In genomic region chr17:29074488-29074887, GRCh38 we compare ENCODE assay signal across 19 cellular contexts.
"Had no signal": no experiment of that assay in that cellular context is flagged by ENCODE, and none has a peak within 500 bp of the region (broad histone marks: within the 10 kb centered on the region; RNA-seq: fewer than 3 reads in every experiment).

No MANE protein-coding gene starts in this region.

- ATAC-seq: stimulated activated naive CD8-positive, alpha-beta T cell treated with anti-CD3 and anti-CD28 coated beads, Interleukin-15, Interleukin-2, amounts not matched to agents 100 U/mL and 50 U/mL, for 24 hours had no signal

- H3K9me3 Mint-ChIP-seq: activated T-cell treated with anti-CD3 and anti-CD28 coated beads, Interleukin-2, amount 50 U/mL, for 4 hours; activated T-helper 2 cell treated with anti-CD3 and anti-CD28 coated beads, Interferon-gamma antibody, Interleukin-2, Interleukin-4, amounts not matched to agents 10 μg/mL and 5 μg/mL and 100 μg/mL, durations not matched to agents 14 hours and 24 hours and 36 hours; memory B cell; neural crest cell had no signal

- H3K4me3 Mint-ChIP-seq: activated naive CD8-positive, alpha-beta T cell; activated T-cell treated with anti-CD3 and anti-CD28 coated beads, Interleukin-2, amount 50 U/mL, for 4 hours; memory B cell; neural crest cell had no signal

- H3K4me1 ChIP-seq: breast epithelium had no signal

- H3K9me3 ChIP-seq: breast epithelium, upper lobe of left lung had no signal

- H3K4me3 ChIP-seq: breast epithelium, upper lobe of left lung had no signal

- DNase-seq: activated CD4-positive, alpha-beta T cell treated with anti-CD3 and anti-CD28 coated beads for 1 hour; activated CD8-positive, alpha-beta memory T cell treated with anti-CD3 and anti-CD28 coated beads, Interleukin-2, amount 50 U/mL, for 48 hours; activated naive CD4-positive, alpha-beta T cell; activated T-cell treated with anti-CD3 and anti-CD28 coated beads, Interleukin-2, amount 50 U/mL, for 4 hours; amniotic stem cell; cerebellar nuclear complex; erythroblast; foreskin fibroblast; hippocampal formation; occipital lobe; stimulated activated CD4-positive, alpha-beta T cell treated with anti-CD3 and anti-CD28 coated beads, Interleukin-4, amount 100 ng/mL, for 24 hours; stimulated activated naive CD8-positive, alpha-beta T cell treated with anti-CD3 and anti-CD28 coated beads, Interleukin-15, Interleukin-2, amounts not matched to agents 100 U/mL and 50 U/mL, for 24 hours; T-helper 1 cell; upper lobe of left lung had no signal

- H3K27me3 Mint-ChIP-seq: activated naive CD8-positive, alpha-beta T cell; memory B cell had no signal

- H3K36me3 Mint-ChIP-seq: activated naive CD8-positive, alpha-beta T cell had no signal

- H3K27ac Mint-ChIP-seq: activated naive CD8-positive, alpha-beta T cell; activated T-helper 2 cell treated with anti-CD3 and anti-CD28 coated beads, Interferon-gamma antibody, Interleukin-2, Interleukin-4, amounts not matched to agents 10 μg/mL and 5 μg/mL and 100 μg/mL, durations not matched to agents 14 hours and 24 hours and 36 hours; memory B cell had no signal

- H3K27ac ChIP-seq: breast epithelium, upper lobe of left lung had no signal

- H3K36me3 ChIP-seq: breast epithelium had no signal

- H3K27me3 ChIP-seq: breast epithelium, upper lobe of left lung had no signal
